33 cellular contexts compared by ENCODE assay signal in genomic region chr12:9971158-9971557, GRCh38. TPM values are rescaled to one million over a fixed set of nuclear protein-coding genes. Genes with fewer than 3 reads are reported as not detected.
DNase-seq lines count a peak whose midpoint lies in the region; ATAC-seq and TF ChIP-seq lines count a peak whose summit lies in the region.
"Had no signal": no experiment of that assay in that cellular context is flagged by ENCODE, and none has a peak within 500 bp of the region (broad histone marks: within the 10 kb centered on the region; RNA-seq: fewer than 3 reads in every experiment).

Gene CLEC12A, plus strand, starts transcription at chr12:9971409. Its CDS starts 188 bp downstream, at chr12:9971597.

- H3K36me3 ChIP-seq in lower lobe of right lung = no peaks in the 10 kb centered on the region
- H3K36me3 ChIP-seq: BLaER1, transverse colon, WERI-Rb-1 had no signal

- intact Hi-C loops in lower lobe of right lung (cut with DNase I) = no loop called here

- H3K36me3 Mint-ChIP-seq in T-helper 17 cell (ENCODE audit: low read depth) = peaks cover 10% of the 10 kb centered on the region

- peak within 1 kb of the TSS; percentile 39 for H3K4me3 ChIP-seq in lower lobe of right lung
- H3K4me3 ChIP-seq: BLaER1, K562, SK-N-MC, skin epidermis, transverse colon had no signal

- no peaks in the 10 kb centered on the region for H3K27me3 Mint-ChIP-seq in T-helper 17 cell

- in situ Hi-C loops in KBM-7 (cut with MboI; ENCODE audit: low pct_unique_long_range_greater_than_20kb, low sequenced_read_pairs) = no loop called here

- no peaks in the 10 kb centered on the region for H3K4me1 ChIP-seq in lower lobe of right lung
- H3K4me1 ChIP-seq: BLaER1, Caco-2 had no signal

- DNase-seq in AML-193 (lab: John Stamatoyannopoulos, UW) (peak; percentile 82 to 87), KBM-7 (peak; percentile 55), SIG-M5 treated with dmso at 0.1 percent for 504 hours (lab: John Stamatoyannopoulos, UW; ENCODE audit: unreplicated experiment) (peak; percentile 78), lower lobe of right lung (no peak), T-helper 17 cell (no peak), NCI-H1105 (lab: John Stamatoyannopoulos, UW) (no peak)
- DNase-seq in stimulated activated CD4-positive, alpha-beta T cell treated with anti-CD3 and anti-CD28 coated beads, Interleukin-4, amount 100 ng/mL, for 24 hours = no peak
- DNase-seq: activated CD4-positive, alpha-beta T cell treated with anti-CD3 and anti-CD28 coated beads, Interleukin-2, amount 10 ng/mL, durations not matched to agents 24 days and 14 days; activated naive CD4-positive, alpha-beta T cell treated with Interleukin-2 at 50 U/mL for 16 hours; activated T-cell treated with anti-CD3 and anti-CD28 coated beads, Interleukin-2, amount 50 U/mL, for 72 hours; Caco-2; DMS79; H9; hypothalamus; MM.1S; naive B cell; NCI-H1694 treated with DMSO at 0.1 percent for 48 hours; NCI-H2171; NCI-H510A treated with DMSO at 0.1 percent for 48 hours; NK-92 treated with Interleukin-12 subunit alpha and Interleukin-12 subunit beta, amount 100 ng/mL, for 24 hours; stimulated activated CD4-positive, alpha-beta T cell treated with anti-CD3 and anti-CD28 coated beads, Interleukin-1b, Interleukin-23, amount 100 ng/mL, for 48 hours; transverse colon; WERI-Rb-1 had no signal

- H3K9me3 ChIP-seq in lower lobe of right lung = no peaks in the 10 kb centered on the region
- H3K9me3 ChIP-seq in T-helper 17 cell (ENCODE audit: control insufficient read depth, low read length, poor library complexity, severe bottlenecking) = no peaks in the 10 kb centered on the region
- H3K9me3 ChIP-seq: transverse colon had no signal

- ATAC-seq in lower lobe of right lung = peak; percentile 57 to 62
- no peak for ATAC-seq in T-helper 17 cell
- ATAC-seq in HG02763 (IDR thresholded peaks at IDR 0.05; ENCODE audit: unreplicated experiment) = no peak
- ATAC-seq: activated T-cell treated with anti-CD3 and anti-CD28 coated beads, Interleukin-2, amount 50 U/mL, for 72 hours; K562 had no signal

- TF ChIP-seq CTCF in lower lobe of right lung (IDR thresholded peaks at IDR 0.05) = no peak

- no peaks in the 10 kb centered on the region for H3K4me1 Mint-ChIP-seq in T-helper 17 cell
- H3K4me1 Mint-ChIP-seq: activated CD4-positive, alpha-beta T cell treated with anti-CD3 and anti-CD28 coated beads, Interleukin-2, amount 10 ng/mL, durations not matched to agents 24 days and 14 days; naive B cell had no signal

- peak within 1 kb of the TSS; percentile 39 for H3K27ac ChIP-seq in lower lobe of right lung
- H3K27ac ChIP-seq: BLaER1, SK-N-MC, transverse colon, WERI-Rb-1 had no signal

- H3K4me3 Mint-ChIP-seq in T-helper 17 cell = no peak within 1 kb of the TSS
- H3K4me3 Mint-ChIP-seq: activated CD4-positive, alpha-beta T cell treated with anti-CD3 and anti-CD28 coated beads, Interleukin-2, amount 10 ng/mL, durations not matched to agents 24 days and 14 days; activated T-cell treated with anti-CD3 and anti-CD28 coated beads, Interleukin-2, amount 50 U/mL, for 72 hours; H9; naive B cell had no signal

- H3K27ac Mint-ChIP-seq in T-helper 17 cell = no peak within 1 kb of the TSS
- H3K27ac Mint-ChIP-seq: activated CD4-positive, alpha-beta T cell treated with anti-CD3 and anti-CD28 coated beads, Interleukin-2, amount 10 ng/mL, durations not matched to agents 24 days and 14 days; activated T-cell treated with anti-CD3 and anti-CD28 coated beads, Interleukin-2, amount 50 U/mL, for 72 hours; H9; naive B cell had no signal

- H3K27me3 ChIP-seq in lower lobe of right lung (ENCODE audit: low read depth) = no peaks in the 10 kb centered on the region
- H3K27me3 ChIP-seq: BLaER1, transverse colon had no signal

RNA-seq across cellular contexts. Expression of gene CLEC12A, which starts in this region (rescaled TPM):
- total RNA-seq in lower lobe of right lung (88.3 TPM), T-helper 17 cell (1 to 10 TPM in 1 of 2 donors, under 1 TPM in 1; 0.37 to 4.6 TPM)
- total RNA-seq: activated CD4-positive, alpha-beta T cell treated with anti-CD3 and anti-CD28 coated beads, Interleukin-2, amount 10 ng/mL, durations not matched to agents 24 days and 14 days; Caco-2; dermis microvascular lymphatic vessel endothelial cell; fibroblast of lung; H9; HT-29; K562; renal cortical epithelial cell; RPMI7951 had no signal

Comparison
In these comparisons a context has a peak if more than half of its experiments do, and no peak if none do; other contexts are left out.
1. RNA of gene CLEC12A (total RNA-seq): 88.3 TPM in lower lobe of right lung (single experiment); 0.37 to 4.6 TPM in T-helper 17 cell; every median in the first group is over 10 times any median in the second.
2. DNase-seq: peak in AML-193 (2 of 2), KBM-7 (single experiment) and SIG-M5 treated with dmso at 0.1 percent for 504 hours (single experiment); none in lower lobe of right lung (single experiment), T-helper 17 cell (0 of 3), NCI-H1105 (single experiment) and stimulated activated CD4-positive, alpha-beta T cell treated with anti-CD3 and anti-CD28 coated beads, Interleukin-4, amount 100 ng/mL, for 24 hours (single experiment).
3. ATAC-seq: peak in lower lobe of right lung (2 of 2); none in T-helper 17 cell (single experiment) and HG02763 (single experiment).